In genomic region chr18:55420665-55420964, GRCh38 we compare ENCODE assay signal across 2 cellular contexts.
TF ChIP-seq lines count a peak whose summit lies in the region.

No MANE protein-coding gene starts in this region.

TF ChIP-seq in K562, 482 proteins besides CTCF, POLR2A, EP300 and RAD21 (continued from another document):
- no peak for TF ChIP-seq DEAF1 (CRISPR knock-in tag; IDR thresholded peaks at IDR 0.05)
- no peak for TF ChIP-seq NUFIP1 (IDR thresholded peaks at IDR 0.05; ENCODE audit: partially characterized antibody)
- TF ChIP-seq ZNF354B (CRISPR knock-in tag; IDR thresholded peaks at IDR 0.05): no peak
- TF ChIP-seq RREB1 (CRISPR knock-in tag; IDR thresholded peaks at IDR 0.05): no peak
- TF ChIP-seq MCM5 (IDR thresholded peaks at IDR 0.05; ENCODE audit: low read depth): no peak
TF ChIP-seq in K562: peak in this region for 1.

TF ChIP-seq in SK-N-SH, 30 proteins besides CTCF, POLR2A, EP300 and RAD21 (continued from another document):
- no peak for TF ChIP-seq REST (IDR thresholded peaks at IDR 0.05; ENCODE audit: low read depth, low read length)
- TF ChIP-seq GATA2 (CRISPR knock-in tag; IDR thresholded peaks at IDR 0.05): no peak
- no peak for TF ChIP-seq PBX3 (IDR thresholded peaks at IDR 0.05)
TF ChIP-seq in SK-N-SH: peak in this region for 0.
